ENCODE assay signal across 16 cellular contexts in the genomic region with DNA sequence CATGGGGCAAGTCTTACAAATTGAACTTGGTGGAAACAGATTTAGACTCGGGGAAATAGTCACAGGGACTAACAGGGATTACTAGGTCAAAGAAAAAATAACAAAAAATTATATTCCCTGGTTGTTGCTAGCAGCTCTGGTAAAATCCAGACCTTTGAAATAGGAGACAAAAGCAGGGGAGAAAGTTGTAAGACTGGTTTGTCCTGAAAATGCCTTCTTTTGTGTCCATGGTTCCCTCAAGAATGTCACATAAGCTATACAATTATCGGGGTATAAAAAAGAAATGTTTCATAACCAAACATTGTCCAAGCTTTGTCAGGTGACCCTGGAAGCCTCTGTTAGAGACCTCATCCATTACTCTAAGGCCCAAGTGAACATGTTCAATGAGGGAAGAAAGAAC. TPM values are rescaled to one million over a fixed set of nuclear protein-coding genes. Genes with fewer than 3 reads are reported as not detected.
DNase-seq lines count a peak whose midpoint lies in the region; ATAC-seq and TF ChIP-seq lines count a peak whose summit lies in the region.
"Had no signal": no experiment of that assay in that cellular context is flagged by ENCODE, and none has a peak within 500 bp of the region (broad histone marks: within the 10 kb centered on the region; RNA-seq: fewer than 3 reads in every experiment).

No MANE protein-coding gene starts in this region.

- H3K36me3 ChIP-seq in PC-3 (ENCODE audit: low read depth, low read length): no peaks in the 10 kb centered on the region
- H3K36me3 ChIP-seq: HAP-1 had no signal

- peak; percentile 18; the same call in 1 of the 2 replicates for ATAC-seq in PC-3
- ATAC-seq in foreskin keratinocyte: peak; percentile 18
- no peak for ATAC-seq in GM19324 (IDR thresholded peaks at IDR 0.05; ENCODE audit: low FRiP score, unreplicated experiment)
- no peak for ATAC-seq in GM21360 (IDR thresholded peaks at IDR 0.05; ENCODE audit: unreplicated experiment)

- peaks cover 31% of the 10 kb centered on the region for H3K36me3 Mint-ChIP-seq in type B pancreatic cell

- TF ChIP-seq CTCF in PC-3 (conservative IDR thresholded peaks at IDR 0.05; ENCODE audit: low read depth, low read length) (no peak), foreskin keratinocyte (conservative IDR thresholded peaks at IDR 0.05) (no peak), type B pancreatic cell (conservative IDR thresholded peaks at IDR 0.05) (no peak)

- H3K27me3 ChIP-seq in PC-3 (ENCODE audit: low read length) (no peaks in the 10 kb centered on the region), foreskin keratinocyte (no peaks in the 10 kb centered on the region)
- H3K27me3 ChIP-seq: BLaER1 treated with 17β-estradiol and CSF1 and Interleukin-3, amounts not matched to agents 10 nM and 100 nM had no signal

- no TSS peak for BruUV-seq in PC-3 (replicated peaks; lab: Mats Ljungman, UMichigan)

- H3F3A ChIP-seq in PC-3 (ENCODE audit: low read length, unreplicated experiment): no peaks in the 10 kb centered on the region

- H3K9me2 ChIP-seq in PC-3 (replicated peaks; ENCODE audit: low read length): no peaks in the 10 kb centered on the region

- H3K9ac ChIP-seq in PC-3 (ENCODE audit: low read length): no peak overlapping the region
- H3K9ac ChIP-seq: BLaER1 treated with 17β-estradiol and CSF1 and Interleukin-3, amounts not matched to agents 10 nM and 100 nM had no signal

- intact Hi-C loops in PC-3 (cut with micrococcal nuclease): no loop called here

- peaks cover 17% of the 10 kb centered on the region for H3K4me1 ChIP-seq in PC-3 (ENCODE audit: insufficient read depth, low read length)
- H3K4me1 ChIP-seq in foreskin keratinocyte: peaks cover 13% of the 10 kb centered on the region
- H3K4me1 ChIP-seq: BLaER1 treated with 17β-estradiol and CSF1 and Interleukin-3, amounts not matched to agents 10 nM and 100 nM; HAP-1 had no signal

- POLR2A ChIA-PET in PC-3 (lab: Charles Lee; ENCODE audit: unreplicated experiment): interaction anchor here (0.6 kb wide), 1 partner anchor 85 kb away, joined by 3 read pairs; no protein-coding TSS in a partner anchor

- no peaks in the 10 kb centered on the region for H3K4me1 Mint-ChIP-seq in type B pancreatic cell (ENCODE audit: unreplicated experiment)

- H4K20me1 ChIP-seq in PC-3 (ENCODE audit: low read length): no peaks in the 10 kb centered on the region
- H4K20me1 ChIP-seq: BLaER1 treated with 17β-estradiol and CSF1 and Interleukin-3, amounts not matched to agents 10 nM and 100 nM had no signal

- no peak overlapping the region; the same call in 1 of the 2 replicates for H3K4me3 ChIP-seq in PC-3 (ENCODE audit: low read length)
- H3K4me3 ChIP-seq: BLaER1 treated with 17β-estradiol and CSF1 and Interleukin-3, amounts not matched to agents 10 nM and 100 nM; HAP-1 had no signal

- peak overlapping the region; percentile 41 for H3K27ac Mint-ChIP-seq in type B pancreatic cell

- H3K9me3 ChIP-seq in PC-3 (ENCODE audit: low read length): no peaks in the 10 kb centered on the region; the same call in 1 of the 2 replicates

- H3K27ac ChIP-seq in PC-3 (ENCODE audit: low read length) (no peak overlapping the region), foreskin keratinocyte (no peak overlapping the region)
- H3K27ac ChIP-seq: BLaER1 treated with 17β-estradiol and CSF1 and Interleukin-3, amounts not matched to agents 10 nM and 100 nM had no signal

- H2AFZ ChIP-seq in PC-3 (ENCODE audit: low read length): no peak overlapping the region

- H3K4me3 Mint-ChIP-seq in type B pancreatic cell: peak overlapping the region; percentile 32

- DNase-seq in NCI-H748 (lab: John Stamatoyannopoulos, UW; ENCODE audit: unreplicated experiment) (peak; percentile 57), NCI-H748 treated with DMSO at 0.1 percent for 48 hours (lab: John Stamatoyannopoulos, UW) (no peak), PC-3 (peak; percentile 76), foreskin keratinocyte (peak in 1 of 2 donors; percentile 48), type B pancreatic cell (ENCODE audit: extremely low spot score, unreplicated experiment) (no peak), GM19240 (ENCODE audit: insufficient read length, low spot score) (no peak)
- DNase-seq: GF-D8, NCI-H1092, NCI-H2107, SIG-M5 had no signal

- no peaks in the 10 kb centered on the region for H3K79me2 ChIP-seq in PC-3 (ENCODE audit: low read length)

- H3K4me2 ChIP-seq in PC-3 (ENCODE audit: low read length): peak overlapping the region; percentile 2
- H3K4me2 ChIP-seq: BLaER1 treated with 17β-estradiol and CSF1 and Interleukin-3, amounts not matched to agents 10 nM and 100 nM had no signal

- no peaks in the 10 kb centered on the region for H3K27me3 Mint-ChIP-seq in type B pancreatic cell

- CTCF ChIA-PET in PC-3 (lab: Charles Lee): interaction anchor here (0.6 kb wide), 1 partner anchor 13 kb away, joined by 5 read pairs; no protein-coding TSS in a partner anchor

- H3K9me3 Mint-ChIP-seq in type B pancreatic cell: peaks cover 15% of the 10 kb centered on the region

RNA-seq across cellular contexts. Expression of gene KIAA0319L, which starts 33.1 kb away (rescaled TPM):
- total RNA-seq in PC-3 (2014; rRNA removed) (20.9 and 26.7 TPM in 2 replicates), foreskin keratinocyte (18.8 and 19.9 TPM in 2 replicates), type B pancreatic cell (ENCODE audit: low replicate concordance) (48.6 and 56.9 TPM in 2 replicates)
- polyA plus RNA-seq in foreskin keratinocyte: 6.8 and 8.0 TPM in 2 replicates

RNA-seq across cellular contexts. Expression of gene NCDN, which starts 33.5 kb away (rescaled TPM):
- total RNA-seq in PC-3 (2014; rRNA removed) (25.2 and 30.2 TPM in 2 replicates), foreskin keratinocyte (14.3 and 15.5 TPM in 2 replicates), type B pancreatic cell (ENCODE audit: low replicate concordance) (21.8 and 27.2 TPM in 2 replicates)
- polyA plus RNA-seq in foreskin keratinocyte: 10.7 TPM in 2 replicates

RNA-seq across cellular contexts. Expression of gene TFAP2E, which starts 49.0 kb away (rescaled TPM):
- total RNA-seq in PC-3 (2014; rRNA removed) (0.26 and 1.4 TPM in 2 replicates), foreskin keratinocyte (0.18 and 0.31 TPM in 2 replicates), type B pancreatic cell (ENCODE audit: low replicate concordance) (1.3 and 1.4 TPM in 2 replicates)
- polyA plus RNA-seq in foreskin keratinocyte: 0.32 and 0.33 TPM in 2 replicates
- total RNA-seq: A172, HT1080 had no signal

Comparison
In these comparisons a context has a peak if more than half of its experiments do, and no peak if none do; other contexts are left out.
1. DNase-seq: peak in NCI-H748 (single experiment) and PC-3 (single experiment); none in NCI-H748 treated with DMSO at 0.1 percent for 48 hours (single experiment), type B pancreatic cell (single experiment) and GM19240 (single experiment).
2. ATAC-seq: peak in PC-3 (single experiment) and foreskin keratinocyte (single experiment); none in GM19324 (single experiment) and GM21360 (single experiment).